Comparison of ENCODE assay signal across 17 cellular contexts in genomic region chr1:36829066-36829465, GRCh38.
A peak's percentile ranks its signal among the peaks of the same experiment; 100 is the strongest.
DNase-seq lines count a peak whose midpoint lies in the region; ATAC-seq and TF ChIP-seq lines count a peak whose summit lies in the region.
"Had no signal": no experiment of that assay in that cellular context is flagged by ENCODE, and none has a peak within 500 bp of the region (broad histone marks: within the 10 kb centered on the region; RNA-seq: fewer than 3 reads in every experiment).

No MANE protein-coding gene starts in this region.

- no peak overlapping the region for H2AFZ ChIP-seq in osteoblast (ENCODE audit: low read length)

- H3K4me3 ChIP-seq in fibroblast of mammary gland (ENCODE audit: control insufficient read depth, low read depth, low read length) (no peak overlapping the region), osteoblast (ENCODE audit: insufficient read depth, low read length) (no peak overlapping the region), colonic mucosa (no peak overlapping the region)
- H3K4me3 ChIP-seq: A549 had no signal

- H3K36me3 ChIP-seq in osteoblast (ENCODE audit: insufficient read depth, low read length) (no peaks in the 10 kb centered on the region), colonic mucosa (no peaks in the 10 kb centered on the region)

- H3K4me1 Mint-ChIP-seq in stimulated activated effector memory CD8-positive, alpha-beta T cell treated with anti-CD3 and anti-CD28 coated beads, Interleukin-12 subunit alpha, Interleukin-12 subunit beta, amount 100 ng/mL, for 72 hours: no peaks in the 10 kb centered on the region

- H3K4me1 ChIP-seq in osteoblast (ENCODE audit: insufficient read depth, low read length) (no peaks in the 10 kb centered on the region), colonic mucosa (no peaks in the 10 kb centered on the region)
- H3K4me1 ChIP-seq: A549 had no signal

- TF ChIP-seq CTCF in fibroblast of mammary gland (conservative IDR thresholded peaks at IDR 0.05; ENCODE audit: control insufficient read depth, insufficient read depth, low read depth, low read length): no peak
- TF ChIP-seq CTCF in osteoblast (IDR thresholded peaks at IDR 0.05; ENCODE audit: extremely low read depth, low read depth, low read length): no peak
- TF ChIP-seq CTCF in GM13977 (IDR thresholded peaks at IDR 0.05; ENCODE audit: extremely low read depth, insufficient read depth, missing control alignments): no peak
- TF ChIP-seq CTCF in colonic mucosa (IDR thresholded peaks at IDR 0.05): no peak

- in situ Hi-C loops in GM13977 (cut with MboI; ENCODE audit: low pct_unique_long_range_greater_than_20kb, low sequenced_read_pairs, unreplicated experiment): no loop called here

- no peaks in the 10 kb centered on the region for H3K9me3 Mint-ChIP-seq in stimulated activated effector memory CD8-positive, alpha-beta T cell treated with anti-CD3 and anti-CD28 coated beads, Interleukin-12 subunit alpha, Interleukin-12 subunit beta, amount 100 ng/mL, for 72 hours

- H3K9ac ChIP-seq in colonic mucosa (ENCODE audit: low read depth in 2 of 2, low read length in 2 of 2): no peak overlapping the region

- H3K9me3 ChIP-seq in osteoblast (ENCODE audit: low read depth, low read length) (no peaks in the 10 kb centered on the region), colonic mucosa (no peaks in the 10 kb centered on the region)
- H3K9me3 ChIP-seq: A549 had no signal

- no peaks in the 10 kb centered on the region for H3K27me3 ChIP-seq in osteoblast (ENCODE audit: insufficient read depth, low read length)
- H3K27me3 ChIP-seq in colonic mucosa: no peaks in the 10 kb centered on the region

- no peaks in the 10 kb centered on the region for H3K79me2 ChIP-seq in osteoblast (ENCODE audit: insufficient read depth, low read length)

- no peak overlapping the region for H3K4me2 ChIP-seq in osteoblast (ENCODE audit: insufficient read depth, low read length)
- H3K4me2 ChIP-seq: A549 had no signal

- no peak overlapping the region for H3K4me3 Mint-ChIP-seq in stimulated activated effector memory CD8-positive, alpha-beta T cell treated with anti-CD3 and anti-CD28 coated beads, Interleukin-12 subunit alpha, Interleukin-12 subunit beta, amount 100 ng/mL, for 72 hours
- H3K4me3 Mint-ChIP-seq: HFFc6 had no signal

- H3K27ac ChIP-seq in osteoblast (ENCODE audit: low read depth, low read length): no peak overlapping the region
- no peak overlapping the region for H3K27ac ChIP-seq in colonic mucosa
- H3K27ac ChIP-seq: A549, C4-2B had no signal

- peak; percentile 70 for DNase-seq in DMS 273 (lab: John Stamatoyannopoulos, UW; ENCODE audit: unreplicated experiment)
- DNase-seq in NCI-H2171 treated with DMSO at 0.1 percent for 48 hours (lab: John Stamatoyannopoulos, UW): peak; percentile 28
- DNase-seq in fibroblast of mammary gland (ENCODE audit: low read depth): peak; percentile 17
- DNase-seq in osteoblast (ENCODE audit: insufficient read length, low spot score, missing footprints): peak; percentile 52
- no peak for DNase-seq in GM13977 (ENCODE audit: low spot score)
- DNase-seq in colonic mucosa: no peak
- no peak for DNase-seq in stimulated activated effector memory CD8-positive, alpha-beta T cell treated with anti-CD3 and anti-CD28 coated beads, Interleukin-12 subunit alpha, Interleukin-12 subunit beta, amount 100 ng/mL, for 72 hours (ENCODE audit: low spot score in 2 of 2)
- DNase-seq: HFFc6, NCI-H1048, NCI-H146, NCI-H2081, NCI-H2227 treated with DMSO at 0.1 percent for 48 hours, NCI-H526 treated with DMSO at 0.1 percent for 48 hours, SHP77 treated with DMSO at 0.1 percent for 48 hours had no signal

- no peaks in the 10 kb centered on the region for H4K20me1 ChIP-seq in osteoblast (ENCODE audit: insufficient read depth, low read length)

- no peak overlapping the region for H3K27ac Mint-ChIP-seq in stimulated activated effector memory CD8-positive, alpha-beta T cell treated with anti-CD3 and anti-CD28 coated beads, Interleukin-12 subunit alpha, Interleukin-12 subunit beta, amount 100 ng/mL, for 72 hours
- H3K27ac Mint-ChIP-seq: HFFc6 had no signal

- H3K36me3 Mint-ChIP-seq in stimulated activated effector memory CD8-positive, alpha-beta T cell treated with anti-CD3 and anti-CD28 coated beads, Interleukin-12 subunit alpha, Interleukin-12 subunit beta, amount 100 ng/mL, for 72 hours: no peaks in the 10 kb centered on the region

- ATAC-seq in HG03520 (IDR thresholded peaks at IDR 0.05; ENCODE audit: unreplicated experiment): no peak
- no peak for ATAC-seq in stimulated activated effector memory CD8-positive, alpha-beta T cell treated with anti-CD3 and anti-CD28 coated beads, Interleukin-12 subunit alpha, Interleukin-12 subunit beta, amount 100 ng/mL, for 72 hours
- ATAC-seq: A549 had no signal

- intact Hi-C loops in colonic mucosa (cut with DNase I): no loop called here

Comparison
In these comparisons a context has a peak if more than half of its experiments do, and no peak if none do; other contexts are left out.
1. DNase-seq: peak in DMS 273 (single experiment), NCI-H2171 treated with DMSO at 0.1 percent for 48 hours (single experiment), fibroblast of mammary gland (single experiment) and osteoblast (single experiment); none in GM13977 (single experiment), colonic mucosa (single experiment) and stimulated activated effector memory CD8-positive, alpha-beta T cell treated with anti-CD3 and anti-CD28 coated beads, Interleukin-12 subunit alpha, Interleukin-12 subunit beta, amount 100 ng/mL, for 72 hours (0 of 2).